In the genomic region with DNA sequence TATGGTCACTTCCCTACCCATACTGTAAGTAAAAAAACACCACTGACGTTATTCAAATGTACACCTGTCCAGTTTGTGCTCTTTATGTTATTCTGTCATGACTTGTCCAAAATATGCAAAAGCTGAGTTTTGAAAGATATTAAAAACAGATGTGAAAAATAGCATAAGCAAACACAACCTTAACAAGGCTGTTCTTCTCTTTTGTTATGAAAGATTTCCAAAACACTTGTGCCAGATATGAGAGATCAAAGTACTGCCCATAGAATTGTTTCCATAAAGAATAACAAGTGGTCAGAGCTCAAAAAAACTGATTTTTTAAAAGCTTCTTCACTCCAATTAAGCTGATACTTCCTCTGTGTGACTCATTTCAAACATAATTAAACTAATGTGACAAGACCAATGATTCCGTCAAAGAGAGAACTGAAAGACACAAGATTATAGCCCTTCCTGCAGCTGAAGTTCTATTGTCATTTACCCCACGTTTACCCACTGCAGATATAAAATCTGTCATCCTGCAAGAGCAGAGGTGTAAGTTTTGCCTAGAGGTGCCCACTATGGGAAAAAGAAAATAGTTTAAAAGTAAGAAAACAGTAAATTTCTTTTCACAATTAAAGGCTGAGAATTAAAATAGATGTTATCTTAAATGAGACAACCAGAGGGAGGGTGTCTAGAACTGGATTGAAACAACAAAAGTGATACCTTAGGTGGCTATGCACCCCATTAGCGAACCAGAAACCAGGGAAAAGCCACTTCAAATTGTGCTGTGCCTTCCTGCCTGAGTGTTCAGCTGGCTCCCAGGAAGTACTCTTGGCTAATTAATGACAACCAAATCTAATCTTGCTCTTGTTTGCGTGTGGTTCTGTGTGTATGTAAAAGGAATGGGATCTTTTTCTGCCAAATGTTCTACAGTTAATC, we compare ENCODE assay signal across 8 cellular contexts. TPM values are rescaled to one million over a fixed set of nuclear protein-coding genes. Genes with fewer than 3 reads are reported as not detected.
DNase-seq lines count a peak whose midpoint lies in the region; ATAC-seq, FAIRE-seq and TF ChIP-seq lines count a peak whose summit lies in the region.

No MANE protein-coding gene starts in this region.

- no peaks in the 10 kb centered on the region for H3K36me3 Mint-ChIP-seq in HFFc6 (ENCODE audit: low read depth)

- TF ChIP-seq CTCF in fibroblast of the aortic adventitia (IDR thresholded peaks at IDR 0.05; ENCODE audit: insufficient read depth, low read length) (no peak), HFFc6 (IDR thresholded peaks at IDR 0.05) (no peak), Peyer's patch (IDR thresholded peaks at IDR 0.05) (no peak)

- peaks cover 0 to 12% (median 3%) of the 10 kb centered on the region in 4 donors for H3K4me1 ChIP-seq in Peyer's patch

- peaks cover 0 to 2% (median 0%) of the 10 kb centered on the region in 3 donors for H3K36me3 ChIP-seq in Peyer's patch

- no peaks in the 10 kb centered on the region for H3K9me3 ChIP-seq in Peyer's patch

- H3K27ac ChIP-seq in Peyer's patch = peak overlapping the region in 2 of 4 donors; percentile 55 to 56

- H3K4me1 Mint-ChIP-seq in HFFc6 (ENCODE audit: low read depth) = peaks cover 21% of the 10 kb centered on the region

- peak; percentile 88 for ATAC-seq in HG02798 (IDR thresholded peaks at IDR 0.05; ENCODE audit: poor library complexity, unreplicated experiment)

- H3K27me3 ChIP-seq in Peyer's patch = no peaks in the 10 kb centered on the region

- FAIRE-seq in GM18507 (lab: Jason Lieb, UNC) = peak; percentile 95

- H3K9me3 Mint-ChIP-seq in HFFc6 = no peaks in the 10 kb centered on the region

- DNase-seq in GM18507 (ENCODE audit: extremely low spot score, insufficient read length, low read depth) (peak; percentile 18), NCI-H2081 (lab: John Stamatoyannopoulos, UW) (peak; percentile 21 to 84), fibroblast of the aortic adventitia (ENCODE audit: low read depth) (peak; percentile 44), HFFc6 (no peak), GM03348 (ENCODE audit: low spot score) (no peak), Peyer's patch (no peak)
- DNase-seq in stimulated activated CD8-positive, alpha-beta memory T cell treated with anti-CD3 and anti-CD28 coated beads, Interleukin-4, amount 100 ng/mL, for 48 hours = no peak

- H3K4me3 Mint-ChIP-seq in HFFc6 = no peak overlapping the region

- H3K4me3 ChIP-seq in fibroblast of the aortic adventitia (ENCODE audit: low read depth, low read length) (no peak overlapping the region), Peyer's patch (peak overlapping the region in 1 of 4 donors; percentile 1)

- peaks cover 2% of the 10 kb centered on the region; the same call in 1 of the 2 replicates for H3K27me3 Mint-ChIP-seq in HFFc6 (ENCODE audit: insufficient read depth)

- TF ChIP-seq POLR2A in Peyer's patch (IDR thresholded peaks at IDR 0.05) = no peak

- H3K27ac Mint-ChIP-seq in HFFc6 = no peak overlapping the region; the same call in 1 of the 2 replicates

RNA-seq across cellular contexts. Expression of a gene that starts 30.1 kb away (rescaled TPM):
- total RNA-seq in fibroblast of the aortic adventitia (ENCODE audit: low replicate concordance) (not detected in 2 replicates), Peyer's patch (10 to 100 TPM; 37.3 to 48.7 (median 41.6) TPM)
- total RNA-seq in HFFc6 (2021; fragmentation: NEBNext Ultra II Directional; extraction: Animal tissue kit (Norgen Biotek cat#: 25700)) = not detected

Comparison
In these comparisons a context has a peak if more than half of its experiments do, and no peak if none do; other contexts are left out.
1. DNase-seq: peak in GM18507 (single experiment), NCI-H2081 (2 of 2) and fibroblast of the aortic adventitia (single experiment); none in HFFc6 (single experiment), GM03348 (single experiment), Peyer's patch (0 of 3) and stimulated activated CD8-positive, alpha-beta memory T cell treated with anti-CD3 and anti-CD28 coated beads, Interleukin-4, amount 100 ng/mL, for 48 hours (single experiment).
2. RNA of a gene that starts 30.1 kb away (total RNA-seq): 37.3 to 48.7 TPM in Peyer's patch; not detected in fibroblast of the aortic adventitia and not detected in HFFc6; every median in the first group is over 10 times any median in the second.